9 cellular contexts compared by ENCODE assay signal in the genomic region with DNA sequence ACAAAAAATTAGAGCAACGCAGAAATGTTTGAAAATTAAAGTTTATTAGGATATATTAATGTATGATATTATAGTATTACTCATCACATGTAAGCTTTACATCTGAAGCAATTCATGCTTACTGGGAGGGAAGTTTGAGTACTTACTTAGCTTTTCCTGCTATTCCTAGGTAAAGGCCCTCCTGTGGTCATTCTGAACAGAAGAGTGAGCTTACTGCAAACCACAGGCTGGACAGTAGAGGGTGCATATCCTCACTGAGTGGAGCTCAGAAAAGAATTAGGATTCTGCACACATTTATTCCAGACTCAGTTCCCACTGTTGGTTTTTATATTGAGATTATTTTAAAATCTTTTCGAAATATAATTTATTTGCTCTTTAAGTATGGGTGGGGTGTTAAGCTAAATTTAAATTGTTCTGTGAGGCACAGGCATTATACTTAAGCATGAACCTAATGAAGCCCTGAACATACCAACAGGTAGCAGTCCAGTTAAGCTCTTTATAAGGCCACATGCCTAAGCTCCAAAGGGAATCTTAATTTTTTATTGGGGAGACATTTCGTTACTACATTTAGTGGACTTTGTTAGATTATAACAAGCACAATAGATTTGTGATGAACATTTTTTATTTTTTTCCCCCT. TPM values are rescaled to one million over a fixed set of nuclear protein-coding genes. Genes with fewer than 3 reads are reported as not detected.
DNase-seq lines count a peak whose midpoint lies in the region; ATAC-seq and TF ChIP-seq lines count a peak whose summit lies in the region.
"Had no signal": no experiment of that assay in that cellular context is flagged by ENCODE, and none has a peak within 500 bp of the region (broad histone marks: within the 10 kb centered on the region; RNA-seq: fewer than 3 reads in every experiment).

No MANE protein-coding gene starts in this region.

- H3K79me1 ChIP-seq in trophoblast cell (ENCODE audit: low read length), result no peaks in the 10 kb centered on the region

- DNase-seq in DND-41, result no peak
- peak; percentile 55 for DNase-seq in HPDE6-E6E7 (ENCODE audit: extremely low spot score)
- DNase-seq in RWPE1 (ENCODE audit: low spot score), result peak; percentile 58
- peak; percentile 65 to 69 for DNase-seq in fibroblast of lung (ENCODE audit: low read depth in 2 of 2)
- DNase-seq in trophoblast cell, result peak; percentile 14 to 55
- no peak for DNase-seq in NCI-H128 (lab: John Stamatoyannopoulos, UW; ENCODE audit: unreplicated experiment)
- DNase-seq in KG1 (lab: John Stamatoyannopoulos, UW), result no peak

- H3K18ac ChIP-seq in trophoblast cell (ENCODE audit: low read length), result no peak overlapping the region

- no peak overlapping the region for H2BK120ac ChIP-seq in trophoblast cell (ENCODE audit: insufficient read depth, low read length, poor library complexity)

- H4K8ac ChIP-seq in trophoblast cell (ENCODE audit: low read depth, low read length), result no peak overlapping the region

- H4K20me1 ChIP-seq in DND-41 (ENCODE audit: insufficient read depth, low read length), result no peaks in the 10 kb centered on the region
- H4K20me1 ChIP-seq in fibroblast of lung (ENCODE audit: control insufficient read depth, extremely low read depth, insufficient read depth, low read length), result no peaks in the 10 kb centered on the region

- H3K4me3 ChIP-seq in DND-41 (ENCODE audit: low read depth in 1 of 2, low read length in 2 of 2) (no peak overlapping the region), fibroblast of lung (replicated peaks in 1 of 4; ENCODE audit: control extremely low read depth in 1 of 4, insufficient read depth in 1 of 4, low read depth in 3 of 4, low read length in 4 of 4) (no peak overlapping the region), trophoblast cell (ENCODE audit: low read depth, low read length) (no peak overlapping the region)
- H3K4me3 ChIP-seq: SK-N-MC had no signal

- H2AFZ ChIP-seq in DND-41 (ENCODE audit: low read depth, low read length) (no peak overlapping the region), fibroblast of lung (ENCODE audit: low read length) (no peak overlapping the region), trophoblast cell (ENCODE audit: insufficient read depth, low read length, poor library complexity) (no peak overlapping the region)

- no peak overlapping the region for H4K91ac ChIP-seq in trophoblast cell (ENCODE audit: low read depth, low read length)

- H3K4me1 ChIP-seq in DND-41 (ENCODE audit: insufficient read depth, low read length) (no peaks in the 10 kb centered on the region), fibroblast of lung (ENCODE audit: control insufficient read depth, extremely low read depth, insufficient read depth, low read length) (no peaks in the 10 kb centered on the region), trophoblast cell (ENCODE audit: control insufficient read depth in 1 of 2, insufficient read depth in 2 of 2, low read length in 2 of 2) (no peaks in the 10 kb centered on the region)

- H4K12ac ChIP-seq in trophoblast cell (ENCODE audit: low read depth, low read length), result no peak overlapping the region

- peak; percentile 63 for ATAC-seq in DND-41 (ENCODE audit: insufficient read depth, low read depth)
- ATAC-seq in HG02938 (IDR thresholded peaks at IDR 0.05; ENCODE audit: unreplicated experiment), result no peak

- no peak overlapping the region for H2BK5ac ChIP-seq in trophoblast cell (ENCODE audit: low read depth, low read length, poor library complexity)

- H3K79me2 ChIP-seq in DND-41 (ENCODE audit: insufficient read depth, low read length) (peaks cover 2% of the 10 kb centered on the region; the same call in 1 of the 2 replicates), fibroblast of lung (ENCODE audit: control insufficient read depth, insufficient read depth, low read length) (no peaks in the 10 kb centered on the region), trophoblast cell (ENCODE audit: control insufficient read depth, insufficient read depth, low read length, poor library complexity) (no peaks in the 10 kb centered on the region)

- TF ChIP-seq CTCF in DND-41 (IDR thresholded peaks at IDR 0.05; ENCODE audit: borderline replicate concordance, extremely low read depth, low read length, poor library complexity, severe bottlenecking), result peak; percentile 44
- peak; percentile 77 for TF ChIP-seq CTCF in RWPE1 (conservative IDR thresholded peaks at IDR 0.05; ENCODE audit: low read depth)
- TF ChIP-seq CTCF in fibroblast of lung (conservative IDR thresholded peaks at IDR 0.05 in 1 of 2, IDR thresholded peaks at IDR 0.05 in 1 of 2; ENCODE audit: low read depth in 1 of 2, low read length in 2 of 2), result peak; percentile 90 to 97

- H3K23ac ChIP-seq in trophoblast cell (ENCODE audit: low read length), result no peak overlapping the region

- no peak overlapping the region for H3K14ac ChIP-seq in trophoblast cell (ENCODE audit: low read length)

- no peak overlapping the region for H3K4ac ChIP-seq in trophoblast cell (ENCODE audit: low read depth, low read length)

- no CpG with 5 or more reads among the region's 3 CpGs for WGBS in trophoblast cell (ENCODE audit: extremely low coverage, insufficient coverage, insufficient read length)

- H3K9ac ChIP-seq in DND-41 (ENCODE audit: low read depth, low read length) (no peak overlapping the region), fibroblast of lung (ENCODE audit: insufficient read depth, low read length) (no peak overlapping the region), trophoblast cell (ENCODE audit: low read length) (no peak overlapping the region)

- H3K9me3 ChIP-seq in DND-41 (ENCODE audit: insufficient read depth, low read length, severe bottlenecking) (no peaks in the 10 kb centered on the region), fibroblast of lung (ENCODE audit: control insufficient read depth, insufficient read depth, low read depth, low read length) (no peaks in the 10 kb centered on the region), trophoblast cell (ENCODE audit: insufficient read depth, low read depth, low read length) (no peaks in the 10 kb centered on the region)

- H2BK12ac ChIP-seq in trophoblast cell (ENCODE audit: low read length), result no peak overlapping the region

- POLR2A ChIA-PET in RWPE1 (lab: Yijun Ruan, JAX; ENCODE audit: low non-redundant PET), result interaction anchor here (0.8 to 1.1 kb wide), 2 partner anchors 19 to 36 kb away, joined by 3 read pairs; a partner anchor contains a TSS

- CTCF ChIA-PET in RWPE1 (lab: Yijun Ruan, JAX), result interaction anchor here (0.5 to 2.0 kb wide), 12 partner anchors 9 to 637 kb away, joined by 3 to 7 read pairs (median 4); no protein-coding TSS in a partner anchor

- H3K36me3 ChIP-seq in DND-41 (ENCODE audit: insufficient read depth, low read length), result peaks cover 93% of the 10 kb centered on the region
- H3K36me3 ChIP-seq in fibroblast of lung (ENCODE audit: control insufficient read depth, insufficient read depth, low read length), result peaks cover 11% of the 10 kb centered on the region
- peaks cover 17 to 39% of the 10 kb centered on the region in 2 experiments for H3K36me3 ChIP-seq in trophoblast cell (ENCODE audit: control insufficient read depth in 1 of 2, insufficient read depth in 2 of 2, low read length in 2 of 2)

- no peak overlapping the region for H2AK5ac ChIP-seq in trophoblast cell (ENCODE audit: low read length)

- H3K27ac ChIP-seq in DND-41 (ENCODE audit: low read length) (no peak overlapping the region), RWPE1 (no peak overlapping the region), fibroblast of lung (ENCODE audit: insufficient read depth, low read length) (no peak overlapping the region), trophoblast cell (ENCODE audit: low read depth, low read length) (no peak overlapping the region)
- H3K27ac ChIP-seq: SK-N-MC had no signal

- no peak overlapping the region for H3K4me2 ChIP-seq in DND-41 (ENCODE audit: insufficient read depth, low read length)
- no peak overlapping the region for H3K4me2 ChIP-seq in fibroblast of lung (ENCODE audit: extremely low read depth, insufficient read depth, low read length)
- no peak overlapping the region for H3K4me2 ChIP-seq in trophoblast cell (ENCODE audit: low read length)

- H3K27me3 ChIP-seq in DND-41 (ENCODE audit: insufficient read depth, low read length, poor library complexity) (no peaks in the 10 kb centered on the region), fibroblast of lung (ENCODE audit: control insufficient read depth, insufficient read depth, low read length) (no peaks in the 10 kb centered on the region), trophoblast cell (ENCODE audit: insufficient read depth, low read length) (no peaks in the 10 kb centered on the region)

RNA-seq across cellular contexts. Expression of a gene that starts 10.2 kb away (rescaled TPM):
- 81.3 and 90.1 TPM in 2 replicates for total RNA-seq in fibroblast of lung
- 56.7 and 64.6 TPM in 2 replicates for polyA plus RNA-seq in fibroblast of lung
- 42.5 and 53.1 TPM in 2 replicates for polyA plus RNA-seq in fibroblast of lung (2012)
- polyA minus RNA-seq in fibroblast of lung (ENCODE audit: low replicate concordance), result 1.1 and 3.3 TPM in 2 replicates
- 54.2 and 55.0 TPM in 2 replicates for polyA plus RNA-seq in trophoblast cell (2013)

RNA-seq across cellular contexts. Expression of a gene that starts 35.4 kb away (rescaled TPM):
- 216 and 293 TPM in 2 replicates for total RNA-seq in fibroblast of lung
- polyA plus RNA-seq in fibroblast of lung, result 233 and 284 TPM in 2 replicates
- polyA plus RNA-seq in fibroblast of lung (2012), result 185 and 205 TPM in 2 replicates
- polyA minus RNA-seq in fibroblast of lung (ENCODE audit: low replicate concordance), result 53.3 and 62.6 TPM in 2 replicates
- 139 TPM in 2 replicates for polyA plus RNA-seq in trophoblast cell (2013)

Comparison
In these comparisons a context has a peak if more than half of its experiments do, and no peak if none do; other contexts are left out.
1. DNase-seq: peak in HPDE6-E6E7 (single experiment), RWPE1 (single experiment), fibroblast of lung (2 of 2) and trophoblast cell (2 of 2); none in DND-41 (single experiment), NCI-H128 (single experiment) and KG1 (single experiment).
2. Peak in every context shown above with its lines, with median percentiles within 50 percentile points of each other: CTCF ChIP-seq.